Comparison of ENCODE assay signal across 12 cellular contexts in the genomic region with DNA sequence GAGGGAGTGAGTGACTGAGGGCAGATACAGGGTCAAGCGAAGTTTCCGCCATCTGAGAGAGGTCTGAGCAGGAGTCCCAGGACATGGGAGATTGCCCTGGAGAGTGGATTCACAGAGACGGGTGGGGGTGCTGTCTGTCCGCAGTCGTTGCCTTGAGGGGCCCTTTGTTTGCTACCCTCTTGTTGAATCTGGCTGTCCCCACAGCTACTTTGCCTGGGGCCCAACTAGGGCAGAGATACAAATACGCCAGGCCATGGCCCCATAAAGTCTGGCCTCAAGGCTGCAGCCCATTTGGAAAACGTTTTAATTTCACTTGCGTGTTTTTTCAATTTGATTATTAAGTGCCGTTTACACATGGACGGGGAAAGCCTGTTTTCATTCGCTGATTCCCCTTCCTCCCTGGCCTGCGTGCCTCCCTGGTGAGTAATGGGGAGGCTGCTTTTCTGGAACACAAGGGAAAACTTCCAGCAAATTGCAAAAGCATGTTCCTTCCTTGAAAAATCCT.
A peak's percentile ranks its signal among the peaks of the same experiment; 100 is the strongest.
DNase-seq lines count a peak whose midpoint lies in the region; ATAC-seq, FAIRE-seq and TF ChIP-seq lines count a peak whose summit lies in the region.
"Had no signal": no experiment of that assay in that cellular context is flagged by ENCODE, and none has a peak within 500 bp of the region (broad histone marks: within the 10 kb centered on the region; RNA-seq: fewer than 3 reads in every experiment).

No MANE protein-coding gene starts in this region.

- H3K79me2 ChIP-seq in hepatocyte: no peaks in the 10 kb centered on the region
- no peaks in the 10 kb centered on the region for H3K79me2 ChIP-seq in Karpas-422 (ENCODE audit: low read length)

- no peaks in the 10 kb centered on the region for H3K9me3 Mint-ChIP-seq in activated CD8-positive, alpha-beta T cell treated with anti-CD3 and anti-CD28 coated beads for 36 hours
- H3K9me3 Mint-ChIP-seq: activated naive CD8-positive, alpha-beta T cell treated with anti-CD3 and anti-CD28 coated beads, Interleukin-2, amount 50 U/mL, for 24 hours had no signal

- H3K27me3 Mint-ChIP-seq in activated CD8-positive, alpha-beta T cell treated with anti-CD3 and anti-CD28 coated beads for 36 hours: peaks cover 23% of the 10 kb centered on the region

- CTCF ChIA-PET in activated CD8-positive, alpha-beta T cell treated with anti-CD3 and anti-CD28 coated beads for 36 hours (lab: Charles Lee): no interaction called here

- no peak overlapping the region for H3K4me3 Mint-ChIP-seq in activated CD8-positive, alpha-beta T cell treated with anti-CD3 and anti-CD28 coated beads for 36 hours
- H3K4me3 Mint-ChIP-seq: activated naive CD8-positive, alpha-beta T cell treated with anti-CD3 and anti-CD28 coated beads, Interleukin-2, amount 50 U/mL, for 24 hours had no signal

- H3K4me2 ChIP-seq in hepatocyte (no peak overlapping the region), Karpas-422 (ENCODE audit: low read depth, low read length, poor library complexity, severe bottlenecking) (no peak overlapping the region)

- peaks cover 8% of the 10 kb centered on the region for H3K4me1 Mint-ChIP-seq in activated CD8-positive, alpha-beta T cell treated with anti-CD3 and anti-CD28 coated beads for 36 hours (ENCODE audit: low read depth)

- H3K9ac ChIP-seq in ES-I3 (ENCODE audit: low read depth, low read length) (peak overlapping the region; percentile 9; the same call in 1 of the 2 replicates), Karpas-422 (ENCODE audit: low read length) (no peak overlapping the region)

- no peak for FAIRE-seq in frontal cortex (lab: Jason Lieb, UNC)

- no peak overlapping the region for H3K4me3 ChIP-seq in body of pancreas
- H3K4me3 ChIP-seq in hepatocyte: no peak overlapping the region
- H3K4me3 ChIP-seq in skeletal muscle cell (ENCODE audit: low read depth, low read length): no peak overlapping the region
- no peak overlapping the region for H3K4me3 ChIP-seq in Karpas-422 (ENCODE audit: low read length)

- H3K9me2 ChIP-seq in hepatocyte (replicated peaks; ENCODE audit: insufficient read depth) (no peaks in the 10 kb centered on the region), Karpas-422 (replicated peaks; ENCODE audit: insufficient read depth, low read length) (no peaks in the 10 kb centered on the region)

- TF ChIP-seq CTCF in body of pancreas (IDR thresholded peaks at IDR 0.05) (no peak), hepatocyte (IDR thresholded peaks at IDR 0.05; ENCODE audit: poor library complexity) (no peak)
- TF ChIP-seq CTCF in activated CD8-positive, alpha-beta T cell treated with anti-CD3 and anti-CD28 coated beads for 36 hours (IDR thresholded peaks at IDR 0.05): no peak

- POLR2A ChIA-PET in activated CD8-positive, alpha-beta T cell treated with anti-CD3 and anti-CD28 coated beads for 36 hours (lab: Charles Lee): no interaction called here

- 78% methylated on average over 12 of the region's 12 CpGs for WGBS in body of pancreas, 2 donors
- WGBS in hepatocyte (ENCODE audit: low lambda C conversion rate, missing lambda C conversion rate): 52% methylated on average over 12 of the region's 12 CpGs

- H3K4me1 ChIP-seq in ES-I3 (ENCODE audit: insufficient read depth, low read length) (peaks cover 17% of the 10 kb centered on the region; the same call in 1 of the 2 replicates), body of pancreas (no peaks in the 10 kb centered on the region), hepatocyte (ENCODE audit: insufficient read depth) (peaks cover 16% of the 10 kb centered on the region), Karpas-422 (ENCODE audit: low read length) (no peaks in the 10 kb centered on the region; the same call in 1 of the 2 replicates)

- H3K27ac ChIP-seq in body of pancreas (peak overlapping the region in 1 of 4 donors; percentile 38), hepatocyte (peak overlapping the region; percentile 76), Karpas-422 (ENCODE audit: low read length) (no peak overlapping the region)
- H3K27ac ChIP-seq: VCaP had no signal

- H2AFZ ChIP-seq in hepatocyte: peak overlapping the region; percentile 4
- H2AFZ ChIP-seq in Karpas-422 (ENCODE audit: low read length): no peak overlapping the region

- H4K20me1 ChIP-seq in hepatocyte (ENCODE audit: insufficient read depth, poor library complexity, severe bottlenecking) (no peaks in the 10 kb centered on the region), Karpas-422 (ENCODE audit: insufficient read depth, low read depth, low read length) (no peaks in the 10 kb centered on the region)

- no peak overlapping the region for H3K27ac Mint-ChIP-seq in activated CD8-positive, alpha-beta T cell treated with anti-CD3 and anti-CD28 coated beads for 36 hours
- H3K27ac Mint-ChIP-seq: activated naive CD8-positive, alpha-beta T cell treated with anti-CD3 and anti-CD28 coated beads, Interleukin-2, amount 50 U/mL, for 24 hours had no signal

- peak; percentile 64 for ATAC-seq in body of pancreas
- no peak for ATAC-seq in activated CD8-positive, alpha-beta T cell treated with anti-CD3 and anti-CD28 coated beads for 36 hours
- ATAC-seq: activated naive CD8-positive, alpha-beta T cell treated with anti-CD3 and anti-CD28 coated beads, Interleukin-2, amount 50 U/mL, for 24 hours; left colon had no signal

- no peaks in the 10 kb centered on the region for H3K27me3 ChIP-seq in body of pancreas
- H3K27me3 ChIP-seq in hepatocyte: no peaks in the 10 kb centered on the region
- no peaks in the 10 kb centered on the region for H3K27me3 ChIP-seq in Karpas-422 (ENCODE audit: low read length)

- intact Hi-C loops in body of pancreas (cut with DNase I): no loop called here
- intact Hi-C loops in activated CD8-positive, alpha-beta T cell treated with anti-CD3 and anti-CD28 coated beads for 36 hours (cut with micrococcal nuclease): no loop called here

- H3K36me3 Mint-ChIP-seq in activated CD8-positive, alpha-beta T cell treated with anti-CD3 and anti-CD28 coated beads for 36 hours (ENCODE audit: low read depth): no peaks in the 10 kb centered on the region

- H3K36me3 ChIP-seq in ES-I3 (ENCODE audit: insufficient read depth, low read length) (no peaks in the 10 kb centered on the region), body of pancreas (replicated peaks in 1 of 2; ENCODE audit: insufficient read depth in 1 of 2, low read depth in 2 of 2) (no peaks in the 10 kb centered on the region), hepatocyte (replicated peaks; ENCODE audit: insufficient read depth, low read depth) (no peaks in the 10 kb centered on the region), Karpas-422 (ENCODE audit: insufficient read depth, low read length) (no peaks in the 10 kb centered on the region)

- H3K9me3 ChIP-seq in ES-I3 (ENCODE audit: control insufficient read depth, insufficient read depth, low read length) (0 out of 2 replicates have a peak, but pooled peaks cover 5% of the 10 kb centered on the region), body of pancreas (no peaks in the 10 kb centered on the region), hepatocyte (ENCODE audit: low read depth) (no peaks in the 10 kb centered on the region), Karpas-422 (ENCODE audit: low read length) (no peaks in the 10 kb centered on the region)

- no peak for TF ChIP-seq POLR2A in body of pancreas (IDR thresholded peaks at IDR 0.05)

- DNase-seq in body of pancreas: peak in 1 of 4 donors; percentile 33
- DNase-seq in hepatocyte (ENCODE audit: low spot score): peak; percentile 68
- peak; percentile 81 for DNase-seq in skeletal muscle cell (ENCODE audit: low read depth)
- DNase-seq in Karpas-422: no peak
- DNase-seq in activated CD8-positive, alpha-beta T cell treated with anti-CD3 and anti-CD28 coated beads for 36 hours: no peak
- DNase-seq in frontal cortex (ENCODE audit: low spot score in 2 of 2): no peak
- no peak for DNase-seq in superior temporal gyrus (ENCODE audit: extremely low spot score)
- DNase-seq: activated naive CD8-positive, alpha-beta T cell treated with anti-CD3 and anti-CD28 coated beads, Interleukin-2, amount 50 U/mL, for 24 hours; NCI-H446 had no signal

Comparison
In these comparisons a context has a peak if more than half of its experiments do, and no peak if none do; other contexts are left out.
1. DNase-seq: peak in hepatocyte (single experiment) and skeletal muscle cell (single experiment); none in Karpas-422 (single experiment), activated CD8-positive, alpha-beta T cell treated with anti-CD3 and anti-CD28 coated beads for 36 hours (single experiment), frontal cortex (0 of 2) and superior temporal gyrus (single experiment).